10 cellular contexts compared by ENCODE assay signal in the genomic region with DNA sequence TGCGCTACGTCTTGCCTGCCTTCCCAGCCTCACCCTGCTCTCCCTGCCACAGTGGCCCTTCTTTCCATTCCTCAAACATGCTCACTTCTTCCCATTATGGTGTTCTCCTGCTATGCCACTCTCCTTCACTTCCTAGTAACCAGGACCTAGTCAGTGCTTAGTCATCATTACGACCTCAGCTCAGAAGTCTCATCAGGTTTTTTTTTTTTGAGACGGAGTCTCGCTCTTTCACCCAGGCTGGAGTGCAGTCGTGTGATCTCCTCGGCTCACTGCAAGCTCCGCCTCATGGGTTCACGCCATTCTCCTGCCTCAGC.
A peak's percentile ranks its signal among the peaks of the same experiment; 100 is the strongest.
DNase-seq lines count a peak whose midpoint lies in the region; ATAC-seq and TF ChIP-seq lines count a peak whose summit lies in the region.
"Had no signal": no experiment of that assay in that cellular context is flagged by ENCODE, and none has a peak within 500 bp of the region (broad histone marks: within the 10 kb centered on the region; RNA-seq: fewer than 3 reads in every experiment).

No MANE protein-coding gene starts in this region.

- peak; percentile 96 for DNase-seq in EH (ENCODE audit: low read depth)
- peak; percentile 16 for DNase-seq in NB4 (ENCODE audit: low read depth)
- DNase-seq in dermis blood vessel endothelial cell, result peak; percentile 37
- DNase-seq in myocyte (ENCODE audit: low read depth), result peak; percentile 59
- no peak for DNase-seq in stimulated activated naive CD4-positive, alpha-beta T cell (lab: John Stamatoyannopoulos, UW)
- no peak for DNase-seq in activated CD8-positive, alpha-beta memory T cell treated with anti-CD3 and anti-CD28 coated beads for 24 hours
- DNase-seq in stimulated activated naive CD8-positive, alpha-beta T cell treated with anti-CD3 and anti-CD28 coated beads, Interleukin-15, Interleukin-2, amounts not matched to agents 100 U/mL and 50 U/mL, for 24 hours, result no peak
- DNase-seq: left colon had no signal

- no peak for TF ChIP-seq POLR2A in NB4 (IDR thresholded peaks at IDR 0.05; ENCODE audit: extremely low read depth, insufficient read length)

- ATAC-seq in stimulated activated naive CD8-positive, alpha-beta T cell treated with anti-CD3 and anti-CD28 coated beads, Interleukin-15, Interleukin-2, amounts not matched to agents 100 U/mL and 50 U/mL, for 24 hours, result no peak
- ATAC-seq in GM18861 (IDR thresholded peaks at IDR 0.05; ENCODE audit: unreplicated experiment), result no peak

- no peak overlapping the region for H3K4me3 ChIP-seq in NB4 (ENCODE audit: low read depth, low read length)
- H3K4me3 ChIP-seq: skin epidermis had no signal

- TF ChIP-seq CTCF in NB4 (IDR thresholded peaks at IDR 0.05; ENCODE audit: low read depth, low read length), result no peak

Comparison
In these comparisons a context has a peak if more than half of its experiments do, and no peak if none do; other contexts are left out.
1. DNase-seq: peak in EH (single experiment), NB4 (single experiment), dermis blood vessel endothelial cell (single experiment) and myocyte (single experiment); none in stimulated activated naive CD4-positive, alpha-beta T cell (0 of 6), activated CD8-positive, alpha-beta memory T cell treated with anti-CD3 and anti-CD28 coated beads for 24 hours (single experiment) and stimulated activated naive CD8-positive, alpha-beta T cell treated with anti-CD3 and anti-CD28 coated beads, Interleukin-15, Interleukin-2, amounts not matched to agents 100 U/mL and 50 U/mL, for 24 hours (single experiment).